ENCODE assay signal across 17 cellular contexts in the genomic region with DNA sequence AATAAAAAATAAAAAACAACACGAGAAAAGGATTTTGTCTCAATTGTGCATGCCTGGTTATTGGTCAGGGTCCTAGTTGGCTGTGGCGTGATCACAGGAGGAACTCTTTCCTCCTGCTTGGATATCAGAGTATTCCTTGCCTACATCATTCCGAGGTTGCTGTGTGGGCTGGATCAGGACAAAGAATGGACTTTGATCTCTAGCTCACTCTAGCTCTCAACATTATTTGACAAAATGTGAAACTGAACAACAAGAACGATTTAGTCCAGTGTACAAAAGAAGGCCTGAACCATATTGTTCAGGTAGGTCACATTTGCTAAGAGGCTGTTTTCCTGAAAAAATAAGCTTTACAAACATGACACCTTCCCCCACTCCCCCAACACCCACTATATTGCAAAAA.
DNase-seq lines count a peak whose midpoint lies in the region; ATAC-seq, FAIRE-seq and TF ChIP-seq lines count a peak whose summit lies in the region.
"Had no signal": no experiment of that assay in that cellular context is flagged by ENCODE, and none has a peak within 500 bp of the region (broad histone marks: within the 10 kb centered on the region; RNA-seq: fewer than 3 reads in every experiment).

No MANE protein-coding gene starts in this region.

- no peak for TF ChIP-seq EP300 in A549 (IDR thresholded peaks at IDR 0.05)
- no peak for TF ChIP-seq EP300 in H1 (IDR thresholded peaks at IDR 0.05; ENCODE audit: borderline replicate concordance in 1 of 2, low read depth in 2 of 2, low read length in 2 of 2)
- no peak for TF ChIP-seq EP300 in HepG2 (IDR thresholded peaks at IDR 0.05; ENCODE audit: low read depth in 2 of 2, low read length in 2 of 2)
- no peak for TF ChIP-seq EP300 in HepG2 (CRISPR knock-in tag; IDR thresholded peaks at IDR 0.05; ENCODE audit: borderline replicate concordance)

- in situ Hi-C loops in HepG2 (cut with HindIII; ENCODE audit: extremely low pct_ligation_motif_present, low pct_unique_long_range_greater_than_20kb), result no loop called here

- no peak overlapping the region for H3K4me3 Mint-ChIP-seq in progenitor cell of endocrine pancreas (ENCODE audit: low read depth)
- H3K4me3 Mint-ChIP-seq: CD14-positive monocyte; CD4-positive, alpha-beta memory T cell had no signal

- no peak overlapping the region for H2BK20ac ChIP-seq in H1 (ENCODE audit: low read length)

- H3K79me1 ChIP-seq in H1 (ENCODE audit: low read depth, low read length), result no peaks in the 10 kb centered on the region

- no peak overlapping the region for H3K9ac ChIP-seq in H1 (replicated peaks in 1 of 4; ENCODE audit: extremely low read depth in 1 of 4, low read depth in 3 of 4, low read length in 3 of 4)
- no peak overlapping the region for H3K9ac ChIP-seq in HepG2 (ENCODE audit: insufficient read depth, low read depth, low read length)
- H3K9ac ChIP-seq: BLaER1 had no signal

- no peaks in the 10 kb centered on the region for H3K9me3 ChIP-seq in A549
- H3K9me3 ChIP-seq in H1 (ENCODE audit: insufficient read depth in 2 of 2, low read depth in 1 of 2, low read length in 1 of 2), result no peaks in the 10 kb centered on the region; a peak in 1 of 4 replicates
- H3K9me3 ChIP-seq in HepG2 (ENCODE audit: low read length), result no peaks in the 10 kb centered on the region
- H3K9me3 ChIP-seq in hepatocyte (ENCODE audit: low read depth), result no peaks in the 10 kb centered on the region
- H3K9me3 ChIP-seq: HAP-1 had no signal

- H3K4me3 ChIP-seq in A549, result no peak overlapping the region
- H3K4me3 ChIP-seq in H1 (ENCODE audit: extremely low read depth in 1 of 4, insufficient read depth in 2 of 4, low read depth in 3 of 4, low read length in 4 of 4), result no peak overlapping the region
- H3K4me3 ChIP-seq in HepG2 (replicated peaks in 1 of 3; ENCODE audit: insufficient read depth in 1 of 3, low read depth in 2 of 3, low read length in 3 of 3), result no peak overlapping the region
- no peak overlapping the region for H3K4me3 ChIP-seq in hepatocyte
- H3K4me3 ChIP-seq: BLaER1, GM12878, HAP-1 had no signal

- H2BK5ac ChIP-seq in H1 (ENCODE audit: low read depth, low read length), result 0 out of 2 replicates have a peak overlapping the region, but pooled peaks have one; percentile 40

- no peak overlapping the region for H3K18ac ChIP-seq in H1 (ENCODE audit: extremely low read depth, low read length)

- H3K4me2 ChIP-seq in A549 (0 out of 3 replicates have a peak overlapping the region, but pooled peaks have one; percentile 0), H1 (ENCODE audit: insufficient read depth in 1 of 2, low read depth in 2 of 2, low read length in 2 of 2) (no peak overlapping the region), HepG2 (ENCODE audit: low read depth, low read length) (peak overlapping the region; percentile 38), hepatocyte (no peak overlapping the region)

- no peak overlapping the region for H2AK5ac ChIP-seq in H1 (ENCODE audit: low read depth, low read length)

- DNase-seq in A549 (ENCODE audit: low read depth in 1 of 2, low spot score in 1 of 2), result no peak
- no peak for DNase-seq in H1 (ENCODE audit: low read depth in 1 of 2, low spot score in 2 of 2)
- DNase-seq in HepG2 (ENCODE audit: low spot score), result peak; percentile 39
- no peak for DNase-seq in progenitor cell of endocrine pancreas (ENCODE audit: low spot score, unreplicated experiment)
- DNase-seq in cerebellum (ENCODE audit: low spot score), result no peak
- no peak for DNase-seq in NCI-H524 (lab: John Stamatoyannopoulos, UW)
- DNase-seq in hepatocyte (ENCODE audit: low spot score), result no peak
- DNase-seq: CD4-positive, alpha-beta memory T cell; DMS153; DND-41; EL had no signal

- ATAC-seq in A549 (no peak), HepG2 (peak; percentile 73), HG03354 (IDR thresholded peaks at IDR 0.05; ENCODE audit: poor library complexity, severe bottlenecking, unreplicated experiment) (no peak)

- no peak overlapping the region for H4K5ac ChIP-seq in H1 (ENCODE audit: insufficient read length, low read depth, low read length)

- FAIRE-seq in A549 (lab: Jason Lieb, UNC) (no peak), H1 (lab: Jason Lieb, UNC) (no peak), HepG2 (lab: Jason Lieb, UNC) (peak; percentile 77)
- FAIRE-seq: GM12878 had no signal

- no peak overlapping the region for H3K14ac ChIP-seq in H1 (ENCODE audit: insufficient read length)

- no peak overlapping the region for H4K8ac ChIP-seq in H1 (ENCODE audit: extremely low read depth, insufficient read depth, low read length)

- no peak overlapping the region for H2AFZ ChIP-seq in H1 (ENCODE audit: low read length)
- peak overlapping the region; percentile 35 for H2AFZ ChIP-seq in HepG2 (ENCODE audit: low read length)
- no peak overlapping the region for H2AFZ ChIP-seq in hepatocyte

- H4K20me1 ChIP-seq in H1 (replicated peaks in 1 of 2; ENCODE audit: control insufficient read depth in 1 of 2, insufficient read depth in 2 of 2, low read length in 2 of 2), result no peaks in the 10 kb centered on the region
- H4K20me1 ChIP-seq in HepG2 (ENCODE audit: insufficient read depth, low read length), result no peaks in the 10 kb centered on the region
- H4K20me1 ChIP-seq in hepatocyte (ENCODE audit: insufficient read depth, poor library complexity, severe bottlenecking), result no peaks in the 10 kb centered on the region
- H4K20me1 ChIP-seq: BLaER1 had no signal

- TF ChIP-seq POLR2A in A549 (IDR thresholded peaks at IDR 0.05; ENCODE audit: low read length), result no peak
- TF ChIP-seq POLR2A in H1 (IDR thresholded peaks at IDR 0.05; ENCODE audit: control extremely low read depth in 1 of 2, low read depth in 2 of 2, low read length in 2 of 2), result no peak
- no peak for TF ChIP-seq POLR2A in HepG2 (IDR thresholded peaks at IDR 0.05; ENCODE audit: insufficient read depth in 1 of 2, low read depth in 2 of 2, low read length in 2 of 2)

- no TSS peak for BruUV-seq in HepG2 (replicated peaks; lab: Mats Ljungman, UMichigan)

- 0 out of 2 replicates have a peak overlapping the region, but pooled peaks have one; percentile 26 for H2BK15ac ChIP-seq in H1 (ENCODE audit: low read length)

- intact Hi-C loops in HepG2 (cut with micrococcal nuclease; ENCODE audit: unreplicated experiment), result no loop called here

- H3K36me3 ChIP-seq in H1 (ENCODE audit: control insufficient read depth in 2 of 4, insufficient read depth in 4 of 4, low read length in 3 of 4) (no peaks in the 10 kb centered on the region), HepG2 (replicated peaks in 1 of 2; ENCODE audit: control insufficient read depth in 1 of 2, insufficient read depth in 2 of 2, low read length in 2 of 2) (no peaks in the 10 kb centered on the region), hepatocyte (replicated peaks; ENCODE audit: insufficient read depth, low read depth) (no peaks in the 10 kb centered on the region)
- H3K36me3 ChIP-seq: BLaER1, HAP-1 had no signal

- no peak overlapping the region for H3K27ac ChIP-seq in A549
- H3K27ac ChIP-seq in H1 (ENCODE audit: low read depth, low read length), result no peak overlapping the region
- H3K27ac ChIP-seq in HepG2 (ENCODE audit: extremely low read length, insufficient read depth, low read length), result no peak overlapping the region
- H3K27ac ChIP-seq in hepatocyte, result no peak overlapping the region
- H3K27ac ChIP-seq: 22Rv1, BLaER1 had no signal

- no peaks in the 10 kb centered on the region for H3K9me3 Mint-ChIP-seq in progenitor cell of endocrine pancreas (ENCODE audit: low read depth)
- H3K9me3 Mint-ChIP-seq: CD4-positive, alpha-beta memory T cell had no signal

- no peak overlapping the region for H3K23ac ChIP-seq in H1 (ENCODE audit: insufficient read length)

- H3K27me3 ChIP-seq in H1 (replicated peaks in 1 of 4; ENCODE audit: control insufficient read depth in 3 of 4, extremely low read depth in 1 of 4, insufficient read depth in 3 of 4, low read length in 3 of 4), result no peaks in the 10 kb centered on the region; a peak in 1 of 7 replicates
- H3K27me3 ChIP-seq in HepG2 (ENCODE audit: control insufficient read depth in 1 of 2, insufficient read depth in 2 of 2, low read length in 2 of 2), result no peaks in the 10 kb centered on the region; a peak in 2 of 5 replicates
- H3K27me3 ChIP-seq in hepatocyte, result no peaks in the 10 kb centered on the region
- H3K27me3 ChIP-seq: BLaER1 had no signal

- H2BK120ac ChIP-seq in H1 (replicated peaks; ENCODE audit: low read depth, low read length), result no peak overlapping the region

- H3K23me2 ChIP-seq in H1 (ENCODE audit: low read depth, low read length), result no peaks in the 10 kb centered on the region

- POLR2A ChIA-PET in A549 (lab: Yijun Ruan, JAX), result no interaction called here
- POLR2A ChIA-PET in H1 (lab: Charles Lee; ENCODE audit: partially characterized antibody), result no interaction called here
- POLR2A ChIA-PET in HepG2 (lab: Yijun Ruan, JAX), result no interaction called here

- H4K91ac ChIP-seq in H1 (replicated peaks; ENCODE audit: insufficient read length, low read length), result no peak overlapping the region

- H3K79me2 ChIP-seq in H1 (ENCODE audit: control insufficient read depth in 1 of 2, insufficient read depth in 2 of 2, low read length in 2 of 2) (no peaks in the 10 kb centered on the region), HepG2 (ENCODE audit: insufficient read depth, low read length) (no peaks in the 10 kb centered on the region), hepatocyte (no peaks in the 10 kb centered on the region)

- H3K36me3 Mint-ChIP-seq in progenitor cell of endocrine pancreas (ENCODE audit: insufficient read depth), result no peaks in the 10 kb centered on the region
- H3K36me3 Mint-ChIP-seq: CD14-positive monocyte; CD4-positive, alpha-beta memory T cell had no signal

- no peak overlapping the region for H3K4ac ChIP-seq in H1 (replicated peaks; ENCODE audit: insufficient read length, low read depth, low read length)

- H3K4me1 ChIP-seq in A549, result no peaks in the 10 kb centered on the region
- H3K4me1 ChIP-seq in H1 (replicated peaks in 1 of 4; ENCODE audit: control insufficient read depth in 3 of 4, insufficient read depth in 4 of 4, low read length in 3 of 4), result peaks cover 0 to 6% (median 2%) of the 10 kb centered on the region in 4 experiments; a peak in 4 of 7 replicates
- peaks cover 16% of the 10 kb centered on the region for H3K4me1 ChIP-seq in HepG2 (ENCODE audit: insufficient read depth, low read length)
- no peaks in the 10 kb centered on the region for H3K4me1 ChIP-seq in hepatocyte (ENCODE audit: insufficient read depth)
- H3K4me1 ChIP-seq: HAP-1 had no signal

- no peak overlapping the region for H2BK12ac ChIP-seq in H1 (ENCODE audit: low read depth, low read length)

- TF ChIP-seq CTCF in A549 (IDR thresholded peaks at IDR 0.05) (no peak), H1 (IDR thresholded peaks at IDR 0.05; ENCODE audit: control extremely low read depth in 1 of 3, insufficient read depth in 1 of 3, low read depth in 1 of 3, low read length in 3 of 3) (no peak), HepG2 (CRISPR knock-in tag; IDR thresholded peaks at IDR 0.05) (no peak), progenitor cell of endocrine pancreas (IDR thresholded peaks at IDR 0.05; ENCODE audit: unreplicated experiment) (no peak), hepatocyte (IDR thresholded peaks at IDR 0.05; ENCODE audit: poor library complexity) (no peak)

- 25% methylated on average over 4 of the region's 4 CpGs for WGBS in A549 (ENCODE audit: missing lambda C conversion rate)
- WGBS in H1 (ENCODE audit: extremely low coverage in 1 of 2, insufficient coverage in 1 of 2, insufficient read length in 1 of 2, insufficient replicate concordance in 2 of 2, low coverage in 1 of 2, low lambda C conversion rate in 2 of 2, missing lambda C conversion rate in 1 of 2), 2 experiments, result 86% methylated on average over 4 of the region's 4 CpGs; no CpG with 5 or more reads in 1 of the 2 experiments
- WGBS in HepG2 (ENCODE audit: low lambda C conversion rate), result 10% methylated on average over 4 of the region's 4 CpGs
- WGBS in hepatocyte (ENCODE audit: low lambda C conversion rate, missing lambda C conversion rate), result 69% methylated on average over 4 of the region's 4 CpGs

- peak overlapping the region; percentile 26 for H3K27ac Mint-ChIP-seq in progenitor cell of endocrine pancreas
- H3K27ac Mint-ChIP-seq: CD4-positive, alpha-beta memory T cell had no signal

- no peak overlapping the region for H3K56ac ChIP-seq in H1 (replicated peaks; ENCODE audit: insufficient read length, low read depth, low read length)

- no peaks in the 10 kb centered on the region for H3K27me3 Mint-ChIP-seq in progenitor cell of endocrine pancreas

- CTCF ChIA-PET in A549 (lab: Yijun Ruan, JAX) (interaction anchor here (1.6 kb wide), 1 partner anchor 141 kb away, joined by 4 read pairs; no protein-coding TSS in a partner anchor), H1 (lab: Charles Lee; ENCODE audit: partially characterized antibody) (no interaction called here), HepG2 (lab: Yijun Ruan, JAX; ENCODE audit: low intra/inter-chr PET ratio, low total read pairs) (no interaction called here)

- no peak for TF ChIP-seq RAD21 in A549 (conservative IDR thresholded peaks at IDR 0.05 in 1 of 2, IDR thresholded peaks at IDR 0.05 in 1 of 2)
- TF ChIP-seq RAD21 in H1 (IDR thresholded peaks at IDR 0.05 in 1 of 2, conservative IDR thresholded peaks at IDR 0.05 in 1 of 2; ENCODE audit: low read depth in 2 of 2, low read length in 2 of 2), result no peak
- TF ChIP-seq RAD21 in HepG2 (CRISPR knock-in tag; IDR thresholded peaks at IDR 0.05), result no peak

- H3K4me1 Mint-ChIP-seq in progenitor cell of endocrine pancreas (ENCODE audit: low read depth), result peaks cover 11% of the 10 kb centered on the region

- no peaks in the 10 kb centered on the region for H3K9me2 ChIP-seq in hepatocyte (replicated peaks; ENCODE audit: insufficient read depth)

Comparison
In these comparisons a context has a peak if more than half of its experiments do, and no peak if none do; other contexts are left out.
1. H3K4me2 ChIP-seq: peak in A549 (single experiment) and HepG2 (single experiment); none in H1 (0 of 2) and hepatocyte (single experiment).